Comparison of ENCODE assay signal across 15 cellular contexts in genomic region chr13:96252903-96253302, GRCh38.
DNase-seq lines count a peak whose midpoint lies in the region; ATAC-seq lines count a peak whose summit lies in the region.
"Had no signal": no experiment of that assay in that cellular context is flagged by ENCODE, and none has a peak within 500 bp of the region (broad histone marks: within the 10 kb centered on the region; RNA-seq: fewer than 3 reads in every experiment).

No MANE protein-coding gene starts in this region.

- no peak for ATAC-seq in HG03097 (IDR thresholded peaks at IDR 0.05; ENCODE audit: low FRiP score, unreplicated experiment)
- ATAC-seq: K562 had no signal

- DNase-seq in HT1080 (ENCODE audit: low read depth) (peak; percentile 35), astrocyte of the hippocampus (ENCODE audit: low read depth, low spot score) (peak; percentile 10), kidney tubule cell (ENCODE audit: low spot score) (peak; percentile 5), renal cortical epithelial cell (ENCODE audit: low read depth) (peak; percentile 11), NCI-H748 treated with DMSO at 0.1 percent for 48 hours (lab: John Stamatoyannopoulos, UW) (no peak), DMS53 (lab: John Stamatoyannopoulos, UW) (no peak)
- DNase-seq: ACHN; BE2C; Caco-2; CD4-positive, alpha-beta T cell; DMS79; GF-D8; IMR-90 had no signal

Comparison
In these comparisons a context has a peak if more than half of its experiments do, and no peak if none do; other contexts are left out.
1. DNase-seq: peak in HT1080 (single experiment), astrocyte of the hippocampus (single experiment), kidney tubule cell (single experiment) and renal cortical epithelial cell (single experiment); none in NCI-H748 treated with DMSO at 0.1 percent for 48 hours (single experiment) and DMS53 (single experiment).